ENCODE assay signal across 1 cellular context in the genomic region with DNA sequence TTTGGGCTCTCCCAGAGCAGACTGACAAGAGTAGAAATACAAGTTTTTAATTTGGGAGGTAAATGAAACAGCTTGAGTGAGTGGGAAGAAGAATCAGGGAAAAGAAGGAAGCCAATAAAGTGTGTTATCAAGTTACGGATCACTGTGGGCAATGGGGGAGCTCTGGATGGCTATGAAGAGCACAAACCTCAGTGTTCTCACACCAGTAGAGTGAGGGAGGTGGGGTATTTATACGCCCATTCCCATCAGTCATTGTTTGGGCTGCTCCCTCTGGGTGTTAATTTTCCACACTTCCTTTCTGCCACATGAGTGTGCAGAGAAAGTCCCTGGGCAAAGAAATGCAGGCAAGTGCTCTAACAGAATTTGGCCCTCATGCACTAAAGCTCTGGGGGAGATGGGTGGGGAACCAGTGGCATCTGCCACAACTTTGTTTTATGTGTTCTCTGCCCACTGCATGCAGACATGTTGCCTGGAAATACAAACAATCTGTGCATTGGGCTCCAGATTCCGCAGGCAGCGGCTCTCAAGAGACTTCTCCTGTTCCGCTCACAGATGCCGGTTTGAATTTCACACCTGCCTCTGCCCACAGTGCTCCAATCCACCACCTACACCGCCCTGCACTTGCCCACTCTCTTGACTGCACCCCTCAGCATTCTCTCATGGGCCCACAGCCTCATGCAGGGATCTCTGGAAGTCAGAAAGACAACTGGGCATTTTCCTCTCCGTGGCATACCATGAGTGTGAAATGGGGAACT.
TF ChIP-seq lines count a peak whose summit lies in the region.

No MANE protein-coding gene starts in this region.

TF ChIP-seq in HepG2, 621 proteins besides CTCF, POLR2A, EP300 and RAD21:
- TF ChIP-seq ZNF761 (CRISPR knock-in tag; conservative IDR thresholded peaks at IDR 0.05) (no peak), ZBTB1 (CRISPR knock-in tag; IDR thresholded peaks at IDR 0.05; ENCODE audit: borderline replicate concordance) (no peak), ZNF619 (CRISPR knock-in tag; IDR thresholded peaks at IDR 0.05) (no peak), U2AF2 (IDR thresholded peaks at IDR 0.05; ENCODE audit: low read depth, low read length) (0 out of 2 replicates have a peak, but pooled peaks have one; percentile 31), HHEX (CRISPR knock-in tag; IDR thresholded peaks at IDR 0.05) (no peak)
TF ChIP-seq in HepG2: peak in this region for 1.
